Comparison of ENCODE assay signal across 7 cellular contexts in the genomic region with DNA sequence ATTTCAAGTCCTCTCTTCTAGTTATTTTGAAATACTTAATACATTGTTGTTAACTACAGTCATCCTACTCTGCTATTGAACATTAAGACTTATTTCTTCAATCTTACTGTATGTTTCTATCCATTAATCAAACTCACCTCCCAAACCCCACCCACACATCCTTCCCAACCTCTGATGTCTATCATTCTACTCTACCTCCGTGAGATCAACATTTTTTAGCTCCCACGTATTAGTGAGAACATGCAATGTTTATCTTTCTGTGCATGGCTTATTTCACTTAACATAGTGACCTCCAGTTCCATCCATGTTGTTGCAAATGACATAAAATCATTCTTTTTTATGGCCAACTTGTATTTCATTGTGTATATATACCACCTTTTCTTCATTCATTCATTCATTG.
"Had no signal": no experiment of that assay in that cellular context is flagged by ENCODE, and none has a peak within 500 bp of the region (broad histone marks: within the 10 kb centered on the region; RNA-seq: fewer than 3 reads in every experiment).

No MANE protein-coding gene starts in this region.

- H3K27ac ChIP-seq: HL-60 had no signal

- H3K4me3 ChIP-seq: GM23338 had no signal

- ATAC-seq: GM23338, HepG2 had no signal

- DNase-seq: H9, HCEC 1CT, HFFc6, KBM-7 had no signal
